In the genomic region with DNA sequence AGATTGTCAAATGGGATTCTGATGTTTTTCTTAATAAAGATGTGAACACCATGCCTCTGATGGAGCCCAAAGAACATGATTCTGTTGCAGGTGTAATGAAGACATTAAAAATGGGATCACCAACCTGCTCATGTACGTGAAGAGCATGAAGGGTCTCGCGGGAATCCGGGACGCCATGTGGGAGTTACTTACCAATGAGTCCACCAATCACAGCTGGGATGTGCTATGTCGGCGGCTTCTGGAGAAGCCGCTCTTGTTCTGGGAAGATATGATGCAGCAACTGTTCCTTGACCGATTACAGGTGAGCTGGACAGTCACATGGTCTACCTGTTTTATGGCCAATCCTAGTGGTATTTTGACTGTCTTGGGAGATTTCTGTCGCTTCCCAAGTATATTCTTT, we compare ENCODE assay signal across 20 cellular contexts. TPM values are rescaled to one million over a fixed set of nuclear protein-coding genes. Genes with fewer than 3 reads are reported as not detected.
"Had no signal": no experiment of that assay in that cellular context is flagged by ENCODE, and none has a peak within 500 bp of the region (broad histone marks: within the 10 kb centered on the region; RNA-seq: fewer than 3 reads in every experiment).

No MANE protein-coding gene starts in this region.

- H3K4me3 ChIP-seq: K562 had no signal

- H3K27ac ChIP-seq: KMS-11, RWPE1 had no signal

- H3K4me2 ChIP-seq: KMS-11, SK-N-SH had no signal

- DNase-seq: Kasumi-1, MM.1S, NCI-H1092 treated with DMSO at 0.1 percent for 48 hours, NCI-H1436, NCI-H187, NCI-H2029, NCI-H2081 treated with DMSO at 0.1 percent for 48 hours, NCI-H2171, NCI-H226, NCI-H446, NCI-H510A, NCI-H524 treated with DMSO at 0.1 percent for 48 hours, NCI-H69, NCI-H774, SHP77, SK-N-SH had no signal

- H3K9me3 Mint-ChIP-seq: IgD-negative memory B cell had no signal

- H3K9me3 ChIP-seq: SK-N-SH had no signal

- H3K4me3 Mint-ChIP-seq: IgD-negative memory B cell had no signal

- H3K27me3 Mint-ChIP-seq: IgD-negative memory B cell had no signal

- H3K9ac ChIP-seq: KMS-11, SK-N-SH had no signal

RNA-seq across cellular contexts. Expression of a gene that starts 35.7 kb away (rescaled TPM):
- total RNA-seq: K562 had no signal
- polyA plus RNA-seq: IgD-negative memory B cell had no signal
